In genomic region chr14:64503434-64504309, GRCh38 we compare ENCODE assay signal across 8 cellular contexts. TPM values are rescaled to one million over a fixed set of nuclear protein-coding genes. Genes with fewer than 3 reads are reported as not detected.
A peak's percentile ranks its signal among the peaks of the same experiment; 100 is the strongest.
DNase-seq lines count a peak whose midpoint lies in the region; ATAC-seq and TF ChIP-seq lines count a peak whose summit lies in the region.

TSS of gene ZBTB25 (minus strand) at chr14:64503838. CDS start at chr14:64490533, 13,305 bp downstream.

- peaks cover 36 to 50% of the 10 kb centered on the region in 2 donors for H3K36me3 Mint-ChIP-seq in activated naive CD4-positive, alpha-beta T cell treated with anti-CD3 and anti-CD28 coated beads, Interleukin-2, amount 50 U/mL, for 72 hours
- no peaks in the 10 kb centered on the region for H3K36me3 Mint-ChIP-seq in osteocyte (ENCODE audit: unreplicated experiment)

- H3K4me3 Mint-ChIP-seq in osteocyte (ENCODE audit: unreplicated experiment): peak within 1 kb of the TSS; percentile 87

- H3K4me1 Mint-ChIP-seq in osteocyte (ENCODE audit: unreplicated experiment): peaks cover 64% of the 10 kb centered on the region

- no peaks in the 10 kb centered on the region for H3K9me3 Mint-ChIP-seq in activated naive CD4-positive, alpha-beta T cell treated with anti-CD3 and anti-CD28 coated beads, Interleukin-2, amount 50 U/mL, for 72 hours
- no peaks in the 10 kb centered on the region for H3K9me3 Mint-ChIP-seq in osteocyte (ENCODE audit: unreplicated experiment)

- H3K27ac ChIP-seq in thoracic aorta: peak within 1 kb of the TSS; percentile 100

- H3K27me3 Mint-ChIP-seq in osteocyte (ENCODE audit: unreplicated experiment): no peaks in the 10 kb centered on the region

- no peak for TF ChIP-seq CTCF in GM10248 (IDR thresholded peaks at IDR 0.05; ENCODE audit: control extremely low read depth, extremely low read depth, low read depth, missing control alignments)
- TF ChIP-seq CTCF in osteocyte (IDR thresholded peaks at IDR 0.05): no peak
- TF ChIP-seq CTCF in thoracic aorta (IDR thresholded peaks at IDR 0.05): no peak

- H3K4me3 ChIP-seq in thoracic aorta: peak within 1 kb of the TSS; percentile 98

- intact Hi-C loops in head of caudate nucleus (cut with DNase I): loop anchor here (2.0 to 10.0 kb wide), 3 partner anchors 37 to 159 kb away; partner anchors contain the start of gene HSPA2

- peak within 1 kb of the TSS; percentile 89 to 100 for H3K27ac Mint-ChIP-seq in activated naive CD4-positive, alpha-beta T cell treated with anti-CD3 and anti-CD28 coated beads, Interleukin-2, amount 50 U/mL, for 72 hours
- peak within 1 kb of the TSS; percentile 99 for H3K27ac Mint-ChIP-seq in osteocyte (ENCODE audit: unreplicated experiment)

- ATAC-seq in HG02588 (IDR thresholded peaks at IDR 0.05; ENCODE audit: unreplicated experiment) (peak; percentile 57), thoracic aorta (ENCODE audit: insufficient number of reproducible peaks, low FRiP score, low read depth) (peak; percentile 63)
- peak; percentile 71 to 77 for ATAC-seq in activated naive CD4-positive, alpha-beta T cell treated with anti-CD3 and anti-CD28 coated beads, Interleukin-2, amount 50 U/mL, for 72 hours

- peak; percentile 87 for DNase-seq in GM10248 (ENCODE audit: extremely low spot score)
- peak; percentile 76 for DNase-seq in NCI-H1048 (lab: John Stamatoyannopoulos, UW)
- DNase-seq in SKM-1 (lab: John Stamatoyannopoulos, UW; ENCODE audit: unreplicated experiment): peak; percentile 6
- peak; percentile 93 to 94 for DNase-seq in activated naive CD4-positive, alpha-beta T cell treated with anti-CD3 and anti-CD28 coated beads, Interleukin-2, amount 50 U/mL, for 72 hours (ENCODE audit: low spot score in 2 of 2)
- DNase-seq in head of caudate nucleus: peak; percentile 76 to 97 (median 92)
- peak; percentile 96 for DNase-seq in osteocyte (ENCODE audit: extremely low spot score, unreplicated experiment)
- DNase-seq in thoracic aorta (ENCODE audit: low spot score): peak; percentile 73

- H3K4me1 ChIP-seq in thoracic aorta (ENCODE audit: control insufficient read depth in 1 of 2, low read depth in 2 of 2): peaks cover 47 to 61% of the 10 kb centered on the region in 2 donors

- CTCF ChIA-PET in GM10248 (lab: Yijun Ruan, JAX): interaction anchor here (1.5 to 3.5 kb wide), 6 partner anchors 7 to 159 kb away, joined by 5 to 24 read pairs (median 6); no protein-coding TSS in a partner anchor

- POLR2A ChIA-PET in GM10248 (lab: Yijun Ruan, JAX): interaction anchor here (0.6 to 1.2 kb wide), 3 partner anchors 12 to 566 kb away, joined by 3 to 5 read pairs (median 4); partner anchors contain the start of gene MTHFD1

- H3K9me3 ChIP-seq in thoracic aorta: no peaks in the 10 kb centered on the region

- no peaks in the 10 kb centered on the region for H3K36me3 ChIP-seq in thoracic aorta

- H3K27me3 ChIP-seq in thoracic aorta (replicated peaks; ENCODE audit: insufficient read depth): no peaks in the 10 kb centered on the region

RNA-seq across cellular contexts. Expression of gene ZBTB25, which starts in this region (rescaled TPM):
- 10 to 100 TPM; 38.1 to 50.7 TPM for total RNA-seq in activated naive CD4-positive, alpha-beta T cell treated with anti-CD3 and anti-CD28 coated beads, Interleukin-2, amount 50 U/mL, for 72 hours
- total RNA-seq in osteocyte (9.4 and 10.9 TPM in 2 replicates), thoracic aorta (10 to 100 TPM; 13.5 to 16.9 TPM)

Comparison
In these comparisons a context has a peak if more than half of its experiments do, and no peak if none do; other contexts are left out.
1. Peak in every context shown above with its lines: DNase-seq, ATAC-seq, H3K4me3 ChIP-seq and H3K27ac ChIP-seq.
2. DNase-seq: peak in every context shown above with its lines; median percentile 96 in osteocyte; 94 in activated naive CD4-positive, alpha-beta T cell treated with anti-CD3 and anti-CD28 coated beads, Interleukin-2, amount 50 U/mL, for 72 hours; 92 in head of caudate nucleus; 87 in GM10248; 76 in NCI-H1048; 73 in thoracic aorta; 6 in SKM-1.